Comparison of ENCODE assay signal across 1 cellular context in genomic region chr11:10302744-10303557, GRCh38.
TF ChIP-seq lines count a peak whose summit lies in the region.

No MANE protein-coding gene starts in this region.

TF ChIP-seq in GM12878, 131 proteins besides CTCF, POLR2A, EP300 and RAD21 (continued from another document):
- TF ChIP-seq, protein P1, sequence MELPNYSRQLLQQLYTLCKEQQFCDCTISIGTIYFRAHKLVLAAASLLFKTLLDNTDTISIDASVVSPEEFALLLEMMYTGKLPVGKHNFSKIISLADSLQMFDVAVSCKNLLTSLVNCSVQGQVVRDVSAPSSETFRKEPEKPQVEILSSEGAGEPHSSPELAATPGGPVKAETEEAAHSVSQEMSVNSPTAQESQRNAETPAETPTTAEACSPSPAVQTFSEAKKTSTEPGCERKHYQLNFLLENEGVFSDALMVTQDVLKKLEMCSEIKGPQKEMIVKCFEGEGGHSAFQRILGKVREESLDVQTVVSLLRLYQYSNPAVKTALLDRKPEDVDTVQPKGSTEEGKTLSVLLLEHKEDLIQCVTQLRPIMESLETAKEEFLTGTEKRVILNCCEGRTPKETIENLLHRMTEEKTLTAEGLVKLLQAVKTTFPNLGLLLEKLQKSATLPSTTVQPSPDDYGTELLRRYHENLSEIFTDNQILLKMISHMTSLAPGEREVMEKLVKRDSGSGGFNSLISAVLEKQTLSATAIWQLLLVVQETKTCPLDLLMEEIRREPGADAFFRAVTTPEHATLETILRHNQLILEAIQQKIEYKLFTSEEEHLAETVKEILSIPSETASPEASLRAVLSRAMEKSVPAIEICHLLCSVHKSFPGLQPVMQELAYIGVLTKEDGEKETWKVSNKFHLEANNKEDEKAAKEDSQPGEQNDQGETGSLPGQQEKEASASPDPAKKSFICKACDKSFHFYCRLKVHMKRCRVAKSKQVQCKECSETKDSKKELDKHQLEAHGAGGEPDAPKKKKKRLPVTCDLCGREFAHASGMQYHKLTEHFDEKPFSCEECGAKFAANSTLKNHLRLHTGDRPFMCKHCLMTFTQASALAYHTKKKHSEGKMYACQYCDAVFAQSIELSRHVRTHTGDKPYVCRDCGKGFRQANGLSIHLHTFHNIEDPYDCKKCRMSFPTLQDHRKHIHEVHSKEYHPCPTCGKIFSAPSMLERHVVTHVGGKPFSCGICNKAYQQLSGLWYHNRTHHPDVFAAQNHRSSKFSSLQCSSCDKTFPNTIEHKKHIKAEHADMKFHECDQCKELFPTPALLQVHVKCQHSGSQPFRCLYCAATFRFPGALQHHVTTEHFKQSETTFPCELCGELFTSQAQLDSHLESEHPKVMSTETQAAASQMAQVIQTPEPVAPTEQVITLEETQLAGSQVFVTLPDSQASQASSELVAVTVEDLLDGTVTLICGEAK (IDR thresholded peaks at IDR 0.05; ENCODE audit: borderline replicate concordance): 0 out of 2 replicates have a peak, but pooled peaks have one; percentile 21
- 0 out of 2 replicates have a peak, but pooled peaks have one; percentile 6 for TF ChIP-seq LARP7 (IDR thresholded peaks at IDR 0.05)
- TF ChIP-seq EGR1 (IDR thresholded peaks at IDR 0.05; ENCODE audit: borderline replicate concordance in 1 of 2, low read depth in 2 of 2, low read length in 2 of 2): 0 out of 3 replicates have a peak, but pooled peaks of 1 of the 2 experiments have one; percentile 10
